Comparison of ENCODE assay signal across 1 cellular context in genomic region chr6:33704215-33704817, GRCh38.
TF ChIP-seq lines count a peak whose summit lies in the region.

No MANE protein-coding gene starts in this region.

TF ChIP-seq in HEK293, 187 proteins besides CTCF, POLR2A, EP300 and RAD21 (continued from another document):
- TF ChIP-seq REST (tag by site-specific recombination; IDR thresholded peaks at IDR 0.05) (peak; percentile 73), SP7 (tag by site-specific recombination; IDR thresholded peaks at IDR 0.05) (no peak), ZNF600 (tag by site-specific recombination; IDR thresholded peaks at IDR 0.05) (peak; percentile 83), ZNF169 (tag by site-specific recombination; IDR thresholded peaks at IDR 0.05) (no peak), ZNF19 (tag by site-specific recombination; IDR thresholded peaks at IDR 0.05; ENCODE audit: low read depth) (no peak), ZFHX2 (tag by site-specific recombination; conservative IDR thresholded peaks at IDR 0.05) (no peak), ZNF211 (tag by site-specific recombination; IDR thresholded peaks at IDR 0.05; ENCODE audit: low read depth) (no peak), ZNF133 (tag by site-specific recombination; IDR thresholded peaks at IDR 0.05) (no peak), TSHZ1 (tag by site-specific recombination; IDR thresholded peaks at IDR 0.05; ENCODE audit: borderline replicate concordance) (no peak), ZNF24 (tag by site-specific recombination; IDR thresholded peaks at IDR 0.05) (no peak), FEZF1 (tag by site-specific recombination; IDR thresholded peaks at IDR 0.05) (no peak), ZNF354C (tag by site-specific recombination; IDR thresholded peaks at IDR 0.05; ENCODE audit: borderline replicate concordance, low read depth) (no peak), ZNF585B (tag by site-specific recombination; IDR thresholded peaks at IDR 0.05) (no peak)
